14 cellular contexts compared by ENCODE assay signal in the genomic region with DNA sequence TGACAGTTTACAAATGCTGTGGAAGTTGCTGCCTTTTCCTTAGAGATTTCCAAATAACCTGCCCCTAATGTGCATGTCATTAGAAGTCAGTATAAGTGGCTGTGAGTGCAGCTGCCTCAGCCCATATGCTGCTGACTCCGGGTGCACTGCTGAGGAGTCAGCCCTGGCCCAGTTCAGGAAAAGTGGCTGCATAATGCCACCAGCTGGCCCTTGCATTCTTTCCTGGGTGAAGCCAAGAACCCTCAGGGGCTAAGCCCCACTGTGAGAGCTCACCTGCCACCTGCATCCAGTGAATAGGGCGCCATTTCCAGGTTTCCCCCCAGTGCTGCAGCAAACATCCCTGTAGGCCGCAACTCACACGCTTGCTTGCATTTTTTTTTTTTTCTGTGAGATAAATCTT.
DNase-seq lines count a peak whose midpoint lies in the region; ATAC-seq and TF ChIP-seq lines count a peak whose summit lies in the region.
"Had no signal": no experiment of that assay in that cellular context is flagged by ENCODE, and none has a peak within 500 bp of the region (broad histone marks: within the 10 kb centered on the region; RNA-seq: fewer than 3 reads in every experiment).

No MANE protein-coding gene starts in this region.

- no peak overlapping the region for H3K27ac ChIP-seq in testis
- H3K27ac ChIP-seq: 22Rv1, BLaER1 had no signal

- H3K9me3 ChIP-seq in testis = no peaks in the 10 kb centered on the region
- H3K9me3 ChIP-seq: BLaER1 had no signal

- no peak for TF ChIP-seq POLR2A in testis (IDR thresholded peaks at IDR 0.05)

- no peaks in the 10 kb centered on the region for H3K27me3 ChIP-seq in testis

- TF ChIP-seq CTCF in glutamatergic neuron (IDR thresholded peaks at IDR 0.05; ENCODE audit: partially characterized antibody, unreplicated experiment) = no peak
- TF ChIP-seq CTCF in testis (IDR thresholded peaks at IDR 0.05) = no peak

- no peak overlapping the region for H3K27ac Mint-ChIP-seq in activated CD8-positive, alpha-beta memory T cell treated with anti-CD3 and anti-CD28 coated beads, Interleukin-2, amount 10 ng/mL, durations not matched to agents 7 days and 5 days
- peak overlapping the region; percentile 99 for H3K27ac Mint-ChIP-seq in glutamatergic neuron (ENCODE audit: unreplicated experiment)
- H3K27ac Mint-ChIP-seq: GM23338, H9 had no signal

- H3K27me3 Mint-ChIP-seq in activated CD8-positive, alpha-beta memory T cell treated with anti-CD3 and anti-CD28 coated beads, Interleukin-2, amount 10 ng/mL, durations not matched to agents 7 days and 5 days = peaks cover 2% of the 10 kb centered on the region
- peaks cover 13% of the 10 kb centered on the region for H3K27me3 Mint-ChIP-seq in glutamatergic neuron (ENCODE audit: unreplicated experiment)

- intact Hi-C loops in testis (cut with DNase I; ENCODE audit: low total_unique reads) = no loop called here

- no peaks in the 10 kb centered on the region for H3K36me3 ChIP-seq in testis (ENCODE audit: low read depth, missing control alignments)
- H3K36me3 ChIP-seq: BLaER1 had no signal

- no peaks in the 10 kb centered on the region for H3K9me3 Mint-ChIP-seq in activated CD8-positive, alpha-beta memory T cell treated with anti-CD3 and anti-CD28 coated beads, Interleukin-2, amount 10 ng/mL, durations not matched to agents 7 days and 5 days (ENCODE audit: low read depth)
- peaks cover 36% of the 10 kb centered on the region for H3K9me3 Mint-ChIP-seq in glutamatergic neuron (ENCODE audit: unreplicated experiment)

- ATAC-seq in activated CD8-positive, alpha-beta memory T cell treated with anti-CD3 and anti-CD28 coated beads, Interleukin-2, amount 10 ng/mL, durations not matched to agents 7 days and 5 days = no peak
- no peak for ATAC-seq in GM21786 (IDR thresholded peaks at IDR 0.05; ENCODE audit: unreplicated experiment)
- ATAC-seq: GM23338 had no signal

- WGBS in testis, 2 donors = 86 to 97% methylated on average over 3 to 4 of the region's 4 CpGs

- H3K36me3 Mint-ChIP-seq in activated CD8-positive, alpha-beta memory T cell treated with anti-CD3 and anti-CD28 coated beads, Interleukin-2, amount 10 ng/mL, durations not matched to agents 7 days and 5 days = no peaks in the 10 kb centered on the region
- peaks cover 8% of the 10 kb centered on the region for H3K36me3 Mint-ChIP-seq in glutamatergic neuron (ENCODE audit: unreplicated experiment)

- H3K4me1 ChIP-seq in testis = peaks cover 10% of the 10 kb centered on the region

- no peak overlapping the region for H3K4me3 Mint-ChIP-seq in activated CD8-positive, alpha-beta memory T cell treated with anti-CD3 and anti-CD28 coated beads, Interleukin-2, amount 10 ng/mL, durations not matched to agents 7 days and 5 days
- H3K4me3 Mint-ChIP-seq in glutamatergic neuron (ENCODE audit: unreplicated experiment) = peak overlapping the region; percentile 71
- H3K4me3 Mint-ChIP-seq: GM23338, H9 had no signal

- peak; percentile 61 for DNase-seq in DMS 273 (lab: John Stamatoyannopoulos, UW; ENCODE audit: unreplicated experiment)
- no peak for DNase-seq in DMS 273 treated with DMSO at 0.1 percent for 48 hours (lab: John Stamatoyannopoulos, UW)
- peak; percentile 15 for DNase-seq in activated CD8-positive, alpha-beta memory T cell treated with anti-CD3 and anti-CD28 coated beads, Interleukin-2, amount 50 U/mL, for 48 hours
- no peak for DNase-seq in activated CD8-positive, alpha-beta memory T cell treated with anti-CD3 and anti-CD28 coated beads, Interleukin-2, amount 10 ng/mL, durations not matched to agents 7 days and 5 days
- DNase-seq in glutamatergic neuron = peak; percentile 76
- peak; percentile 11 for DNase-seq in testis
- DNase-seq in NCI-H128 (lab: John Stamatoyannopoulos, UW; ENCODE audit: unreplicated experiment) = no peak
- DNase-seq: AML-193, DMS79, H9 had no signal

- no peaks in the 10 kb centered on the region for H3K4me1 Mint-ChIP-seq in activated CD8-positive, alpha-beta memory T cell treated with anti-CD3 and anti-CD28 coated beads, Interleukin-2, amount 10 ng/mL, durations not matched to agents 7 days and 5 days
- peaks cover 38% of the 10 kb centered on the region for H3K4me1 Mint-ChIP-seq in glutamatergic neuron (ENCODE audit: low read depth, unreplicated experiment)

- H3K4me3 ChIP-seq in testis = no peak overlapping the region
- H3K4me3 ChIP-seq: BLaER1, GM23338 had no signal

- CTCF ChIA-PET in activated CD8-positive, alpha-beta memory T cell treated with anti-CD3 and anti-CD28 coated beads, Interleukin-2, amount 10 ng/mL, durations not matched to agents 7 days and 5 days (lab: Charles Lee) = no interaction called here

Comparison
In these comparisons a context has a peak if more than half of its experiments do, and no peak if none do; other contexts are left out.
1. DNase-seq: peak in DMS 273 (single experiment), activated CD8-positive, alpha-beta memory T cell treated with anti-CD3 and anti-CD28 coated beads, Interleukin-2, amount 50 U/mL, for 48 hours (single experiment), glutamatergic neuron (single experiment) and testis (single experiment); none in DMS 273 treated with DMSO at 0.1 percent for 48 hours (single experiment), activated CD8-positive, alpha-beta memory T cell treated with anti-CD3 and anti-CD28 coated beads, Interleukin-2, amount 10 ng/mL, durations not matched to agents 7 days and 5 days (single experiment) and NCI-H128 (single experiment).